In the genomic region with DNA sequence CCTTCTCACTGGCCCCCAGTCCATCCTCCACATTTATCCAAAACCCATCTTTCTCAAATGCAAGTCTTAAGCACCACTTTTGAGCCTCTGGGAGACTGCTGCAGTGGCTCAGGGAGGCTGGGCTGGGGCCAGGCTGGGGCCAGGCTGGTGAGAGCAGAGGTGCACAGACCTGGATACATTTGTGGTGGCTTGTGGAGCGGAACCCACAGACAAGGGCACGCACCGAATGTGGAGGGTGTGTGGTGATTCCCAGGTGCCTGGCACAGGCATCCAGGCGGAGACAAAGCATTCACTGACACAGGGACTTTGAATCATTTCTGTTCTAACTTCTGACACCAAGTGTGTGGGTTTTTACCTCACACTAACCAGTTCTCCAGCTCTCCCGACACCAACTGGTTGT, we compare ENCODE assay signal across 15 cellular contexts. TPM values are rescaled to one million over a fixed set of nuclear protein-coding genes. Genes with fewer than 3 reads are reported as not detected.
DNase-seq lines count a peak whose midpoint lies in the region; ATAC-seq, FAIRE-seq and TF ChIP-seq lines count a peak whose summit lies in the region.
"Had no signal": no experiment of that assay in that cellular context is flagged by ENCODE, and none has a peak within 500 bp of the region (broad histone marks: within the 10 kb centered on the region; RNA-seq: fewer than 3 reads in every experiment).

No MANE protein-coding gene starts in this region.

- H3K9me3 ChIP-seq in HepG2 (ENCODE audit: low read length) = no peaks in the 10 kb centered on the region
- no peaks in the 10 kb centered on the region for H3K9me3 ChIP-seq in right lobe of liver
- H3K9me3 ChIP-seq: body of pancreas had no signal

- no peaks in the 10 kb centered on the region for H3K9me3 Mint-ChIP-seq in activated T-helper 1 cell treated with anti-CD3 and anti-CD28 coated beads, Interleukin-12 subunit alpha, Interleukin-12 subunit beta, Interleukin-2, Interleukin-4 antibody, amounts not matched to agents 30 ng/mL and 10 ng/mL and 1 ng/mL, durations not matched to agents 14 hours and 24 hours and 36 hours
- H3K9me3 Mint-ChIP-seq in memory B cell = no peaks in the 10 kb centered on the region

- no peaks in the 10 kb centered on the region for H3K79me2 ChIP-seq in HepG2 (ENCODE audit: insufficient read depth, low read length)

- 75% methylated on average over 4 of the region's 5 CpGs for WGBS in HepG2 (ENCODE audit: low lambda C conversion rate)
- WGBS in right lobe of liver (ENCODE audit: insufficient coverage, low coverage, low lambda C conversion rate, missing lambda C conversion rate) = 100% methylated on average over 1 of the region's 5 CpGs

- POLR2A ChIA-PET in HepG2 (lab: Yijun Ruan, JAX) = no interaction called here

- H3K4me3 Mint-ChIP-seq in activated T-helper 1 cell treated with anti-CD3 and anti-CD28 coated beads, Interleukin-12 subunit alpha, Interleukin-12 subunit beta, Interleukin-2, Interleukin-4 antibody, amounts not matched to agents 30 ng/mL and 10 ng/mL and 1 ng/mL, durations not matched to agents 14 hours and 24 hours and 36 hours = peak overlapping the region; percentile 57
- peak overlapping the region; percentile 35 for H3K4me3 Mint-ChIP-seq in memory B cell

- no peaks in the 10 kb centered on the region for H3K36me3 Mint-ChIP-seq in activated T-helper 1 cell treated with anti-CD3 and anti-CD28 coated beads, Interleukin-12 subunit alpha, Interleukin-12 subunit beta, Interleukin-2, Interleukin-4 antibody, amounts not matched to agents 30 ng/mL and 10 ng/mL and 1 ng/mL, durations not matched to agents 14 hours and 24 hours and 36 hours (ENCODE audit: low read depth)
- no peaks in the 10 kb centered on the region for H3K36me3 Mint-ChIP-seq in memory B cell

- H3K4me2 ChIP-seq in HepG2 (ENCODE audit: low read depth, low read length) = no peak overlapping the region

- DNase-seq in HepG2 (ENCODE audit: low spot score) (no peak), right lobe of liver (no peak), memory B cell (ENCODE audit: low spot score in 2 of 2) (no peak), NCI-H446 (lab: John Stamatoyannopoulos, UW) (no peak)
- DNase-seq in activated T-helper 1 cell treated with anti-CD3 and anti-CD28 coated beads, Interleukin-12 subunit alpha, Interleukin-12 subunit beta, Interleukin-2, Interleukin-4 antibody, amounts not matched to agents 30 ng/mL and 10 ng/mL and 1 ng/mL, durations not matched to agents 14 hours and 24 hours and 36 hours (ENCODE audit: low spot score) = no peak
- DNase-seq: activated CD4-positive, CD25-positive, alpha-beta regulatory T cell treated with anti-CD3 and anti-CD28 coated beads, Interleukin-2, amount 50 U/mL, for 72 hours; body of pancreas; GF-D8; NCI-H1436 treated with DMSO at 0.1 percent for 48 hours; NCI-H345 had no signal

- H3K27ac ChIP-seq in HepG2 (ENCODE audit: extremely low read length, insufficient read depth, low read length) (no peak overlapping the region), right lobe of liver (no peak overlapping the region)
- H3K27ac ChIP-seq: body of pancreas had no signal

- peaks cover 52% of the 10 kb centered on the region for H3K4me1 Mint-ChIP-seq in activated T-helper 1 cell treated with anti-CD3 and anti-CD28 coated beads, Interleukin-12 subunit alpha, Interleukin-12 subunit beta, Interleukin-2, Interleukin-4 antibody, amounts not matched to agents 30 ng/mL and 10 ng/mL and 1 ng/mL, durations not matched to agents 14 hours and 24 hours and 36 hours (ENCODE audit: low read depth)
- peaks cover 25% of the 10 kb centered on the region for H3K4me1 Mint-ChIP-seq in memory B cell

- TF ChIP-seq CTCF in HepG2 (CRISPR knock-in tag; IDR thresholded peaks at IDR 0.05) (no peak), right lobe of liver (IDR thresholded peaks at IDR 0.05) (no peak)

- no peak overlapping the region for H2AFZ ChIP-seq in HepG2 (ENCODE audit: low read length)

- H3K27me3 ChIP-seq in HepG2 (ENCODE audit: control insufficient read depth in 1 of 2, insufficient read depth in 2 of 2, low read length in 2 of 2) (no peaks in the 10 kb centered on the region), right lobe of liver (no peaks in the 10 kb centered on the region)
- H3K27me3 ChIP-seq: body of pancreas had no signal

- H3K9ac ChIP-seq in HepG2 (ENCODE audit: insufficient read depth, low read depth, low read length) = no peak overlapping the region

- no peak for FAIRE-seq in HepG2 (lab: Jason Lieb, UNC)
- FAIRE-seq: H54 had no signal

- in situ Hi-C loops in HepG2 (cut with HindIII; ENCODE audit: extremely low pct_ligation_motif_present, low pct_unique_long_range_greater_than_20kb) = no loop called here

- peaks cover 54% of the 10 kb centered on the region for H3K4me1 ChIP-seq in HepG2 (ENCODE audit: insufficient read depth, low read length)
- no peaks in the 10 kb centered on the region for H3K4me1 ChIP-seq in right lobe of liver

- TF ChIP-seq EP300 in HepG2 (IDR thresholded peaks at IDR 0.05; ENCODE audit: low read depth in 2 of 2, low read length in 2 of 2) (no peak), HepG2 (CRISPR knock-in tag; IDR thresholded peaks at IDR 0.05; ENCODE audit: borderline replicate concordance) (no peak)

- intact Hi-C loops in HepG2 (cut with micrococcal nuclease; ENCODE audit: unreplicated experiment) (no loop called here), right lobe of liver (cut with DNase I) (no loop called here)
- intact Hi-C loops in activated T-helper 1 cell treated with anti-CD3 and anti-CD28 coated beads, Interleukin-12 subunit alpha, Interleukin-12 subunit beta, Interleukin-2, Interleukin-4 antibody, amounts not matched to agents 30 ng/mL and 10 ng/mL and 1 ng/mL, durations not matched to agents 14 hours and 24 hours and 36 hours (cut with micrococcal nuclease) = loop anchor here (5.0 to 10.0 kb wide), 3 partner anchors 166 to 564 kb away; a partner anchor contains a TSS

- ATAC-seq in HepG2 = no peak
- ATAC-seq in right lobe of liver = no peak
- no peak for ATAC-seq in memory B cell (ENCODE audit: low read depth)
- ATAC-seq in GM18868 (IDR thresholded peaks at IDR 0.05; ENCODE audit: unreplicated experiment) = no peak
- no peak for ATAC-seq in HG02970 (IDR thresholded peaks at IDR 0.05; ENCODE audit: low FRiP score, unreplicated experiment)
- ATAC-seq: body of pancreas, Right ventricle myocardium inferior had no signal

- BruUV-seq in HepG2 (replicated peaks; lab: Mats Ljungman, UMichigan) = no TSS peak

- TF ChIP-seq RAD21 in HepG2 (CRISPR knock-in tag; IDR thresholded peaks at IDR 0.05) = no peak

- TF ChIP-seq POLR2A in HepG2 (IDR thresholded peaks at IDR 0.05; ENCODE audit: insufficient read depth in 1 of 2, low read depth in 2 of 2, low read length in 2 of 2) (no peak), right lobe of liver (IDR thresholded peaks at IDR 0.05) (no peak)

- no peaks in the 10 kb centered on the region for H3K36me3 ChIP-seq in HepG2 (replicated peaks in 1 of 2; ENCODE audit: control insufficient read depth in 1 of 2, insufficient read depth in 2 of 2, low read length in 2 of 2)
- no peaks in the 10 kb centered on the region for H3K36me3 ChIP-seq in right lobe of liver

- CTCF ChIA-PET in HepG2 (lab: Yijun Ruan, JAX; ENCODE audit: low intra/inter-chr PET ratio, low total read pairs) = no interaction called here

- peak overlapping the region; percentile 99 for H3K27ac Mint-ChIP-seq in activated T-helper 1 cell treated with anti-CD3 and anti-CD28 coated beads, Interleukin-12 subunit alpha, Interleukin-12 subunit beta, Interleukin-2, Interleukin-4 antibody, amounts not matched to agents 30 ng/mL and 10 ng/mL and 1 ng/mL, durations not matched to agents 14 hours and 24 hours and 36 hours
- H3K27ac Mint-ChIP-seq in memory B cell = no peak overlapping the region

- peaks cover 2% of the 10 kb centered on the region for H3K27me3 Mint-ChIP-seq in activated T-helper 1 cell treated with anti-CD3 and anti-CD28 coated beads, Interleukin-12 subunit alpha, Interleukin-12 subunit beta, Interleukin-2, Interleukin-4 antibody, amounts not matched to agents 30 ng/mL and 10 ng/mL and 1 ng/mL, durations not matched to agents 14 hours and 24 hours and 36 hours (ENCODE audit: insufficient read depth)
- H3K27me3 Mint-ChIP-seq in memory B cell = peaks cover 2% of the 10 kb centered on the region

- H3K4me3 ChIP-seq in HepG2 (replicated peaks in 1 of 3; ENCODE audit: insufficient read depth in 1 of 3, low read depth in 2 of 3, low read length in 3 of 3) (no peak overlapping the region), right lobe of liver (no peak overlapping the region)
- H3K4me3 ChIP-seq: body of pancreas, lung had no signal

- H4K20me1 ChIP-seq in HepG2 (ENCODE audit: insufficient read depth, low read length) = no peaks in the 10 kb centered on the region

TF ChIP-seq in HepG2, 621 proteins besides CTCF, POLR2A, EP300 and RAD21 (continues in another document):
- TF ChIP-seq SP2 (CRISPR knock-in tag; IDR thresholded peaks at IDR 0.05) = 0 out of 2 replicates have a peak, but pooled peaks have one; percentile 31

RNA-seq across cellular contexts. Expression of a gene that starts 42.2 kb away (rescaled TPM):
- 90.9 and 97.6 TPM in 2 replicates for total RNA-seq in HepG2 (2016; rRNA removed; fragmentation: Illumina TruSeq; extraction: Trizol)
- 50.4 and 51.6 TPM in 2 replicates for total RNA-seq in HepG2 (2016; cell fraction: cytosol; rRNA removed; fragmentation: Illumina TruSeq; extraction: Trizol; ENCODE audit: low read depth)
- 92.4 and 95.8 TPM in 2 replicates for total RNA-seq in HepG2 (2016; cell fraction: insoluble cytoplasmic fraction; rRNA removed; fragmentation: Illumina TruSeq; extraction: Trizol)
- 77.5 and 91.0 TPM in 2 replicates for total RNA-seq in HepG2 (2016; cell fraction: membrane; rRNA removed; fragmentation: Illumina TruSeq; extraction: Trizol)
- total RNA-seq in HepG2 (2016; cell fraction: nucleus; rRNA removed; fragmentation: Illumina TruSeq; extraction: Trizol) = 116 and 118 TPM in 2 replicates
- polyA plus RNA-seq in HepG2 (2011; rRNA removed) = 38.4 and 47.2 TPM in 2 replicates
- 18.0 and 30.5 TPM in 2 replicates for polyA plus RNA-seq in HepG2 (2011; cell fraction: cytosol; rRNA removed)
- 26.7 and 31.3 TPM in 2 replicates for polyA plus RNA-seq in HepG2 (2011; cell fraction: nucleus; rRNA removed)
- 57.2 and 70.3 TPM in 2 replicates for polyA plus RNA-seq in HepG2 (2012)
- polyA plus RNA-seq in HepG2 (2016; cell fraction: cytosol; fragmentation: Illumina TruSeq; extraction: Trizol; ENCODE audit: low read depth) = 40.5 and 43.0 TPM in 2 replicates
- 43.1 and 44.6 TPM in 2 replicates for polyA plus RNA-seq in HepG2 (2016; cell fraction: insoluble cytoplasmic fraction; fragmentation: Illumina TruSeq; extraction: Trizol; ENCODE audit: low read depth)
- 40.4 and 43.5 TPM in 2 replicates for polyA plus RNA-seq in HepG2 (2016; cell fraction: membrane; fragmentation: Illumina TruSeq; extraction: Trizol; ENCODE audit: low read depth)
- 58.4 and 61.2 TPM in 2 replicates for polyA plus RNA-seq in HepG2 (2016; cell fraction: nucleus; fragmentation: Illumina TruSeq; extraction: Trizol; ENCODE audit: insufficient read depth, low read depth)
- 0.05 and 64.4 TPM in 2 replicates for polyA minus RNA-seq in HepG2 (2011; rRNA and poly(A)+ RNA removed; ENCODE audit: low replicate concordance)
- 52.3 and 65.5 TPM in 2 replicates for polyA minus RNA-seq in HepG2 (2011; cell fraction: cytosol; rRNA and poly(A)+ RNA removed)
- polyA minus RNA-seq in HepG2 (2011; cell fraction: nucleus; rRNA and poly(A)+ RNA removed) = 154 and 209 TPM in 2 replicates
- 10 to 100 TPM in 5 of 6 experiments, 1 to 10 TPM in 1; 7.8 to 16.0 (median 11.7) TPM for total RNA-seq in right lobe of liver
- total RNA-seq in activated T-helper 1 cell treated with anti-CD3 and anti-CD28 coated beads, Interleukin-12 subunit alpha, Interleukin-12 subunit beta, Interleukin-2, Interleukin-4 antibody, amounts not matched to agents 30 ng/mL and 10 ng/mL and 1 ng/mL, durations not matched to agents 14 hours and 24 hours and 36 hours = 47.0 and 49.7 TPM in 2 replicates
